In genomic region chr4:106266201-106266600, GRCh38 we compare ENCODE assay signal across 8 cellular contexts. TPM values are rescaled to one million over a fixed set of nuclear protein-coding genes. Genes with fewer than 3 reads are reported as not detected.
A peak's percentile ranks its signal among the peaks of the same experiment; 100 is the strongest.
DNase-seq lines count a peak whose midpoint lies in the region; ATAC-seq and TF ChIP-seq lines count a peak whose summit lies in the region.

No MANE protein-coding gene starts in this region.

- H3K4me3 ChIP-seq in HFF-Myc (replicated peaks; ENCODE audit: low read depth, low read length) = no peak overlapping the region
- H3K4me3 ChIP-seq in dorsolateral prefrontal cortex = no peak overlapping the region

- TF ChIP-seq CTCF in HFF-Myc (IDR thresholded peaks at IDR 0.05; ENCODE audit: low read depth, low read length, missing control alignments) = peak; percentile 53
- TF ChIP-seq CTCF in dorsolateral prefrontal cortex (IDR thresholded peaks at IDR 0.05 in 54 of 56, conservative IDR thresholded peaks at IDR 0.05 in 2 of 56; ENCODE audit: low read depth in 1 of 56, partially characterized antibody in 56 of 56) = peak in 52 of 56 donors; percentile 16 to 67 (median 43)

- H3K27me3 ChIP-seq in dorsolateral prefrontal cortex = no peaks in the 10 kb centered on the region

- no peak overlapping the region for H3K27ac ChIP-seq in dorsolateral prefrontal cortex

- DNase-seq in NCI-H510A treated with DMSO at 0.1 percent for 48 hours (lab: John Stamatoyannopoulos, UW) = peak; percentile 4
- DNase-seq in NCI-H510A (lab: John Stamatoyannopoulos, UW) = no peak
- peak; percentile 41 for DNase-seq in HFF-Myc (ENCODE audit: extremely low read depth, low read depth)
- DNase-seq in NCI-H460 (ENCODE audit: extremely low read depth, low read depth) = peak; percentile 17
- DNase-seq in dorsolateral prefrontal cortex = no peak
- DNase-seq in putamen (ENCODE audit: low spot score) = peak; percentile 26
- DNase-seq in cortex of kidney (lab: John Stamatoyannopoulos, UW) = no peak

- intact Hi-C loops in dorsolateral prefrontal cortex (cut with DNase I) = no loop called here

- no peak for ATAC-seq in GM19328 (IDR thresholded peaks at IDR 0.05; ENCODE audit: unreplicated experiment)

RNA-seq across cellular contexts. Expression of gene TBCK, which starts 49.8 kb away (rescaled TPM):
- 17.4 and 19.0 TPM in 2 replicates for total RNA-seq in NCI-H460 (2014; rRNA removed; shearing (Covaris generic))
- polyA plus RNA-seq in NCI-H460 (2014; cell fraction: nucleus; rRNA removed) = 7.0 and 12.5 TPM in 2 replicates
- 100 to 1,000 TPM in 3 of 120 experiments, 10 to 100 TPM in 117; 52.1 to 108 (median 72.3) TPM for total RNA-seq in dorsolateral prefrontal cortex

RNA-seq across cellular contexts. Expression of gene AIMP1, which starts 50.1 kb away (rescaled TPM):
- total RNA-seq in NCI-H460 (2014; rRNA removed; shearing (Covaris generic)) = 38.3 and 49.5 TPM in 2 replicates
- 28.8 and 39.5 TPM in 2 replicates for polyA plus RNA-seq in NCI-H460 (2014; cell fraction: nucleus; rRNA removed)
- total RNA-seq in dorsolateral prefrontal cortex = 10 to 100 TPM; 18.9 to 46.8 (median 30.3) TPM

Comparison
In these comparisons a context has a peak if more than half of its experiments do, and no peak if none do; other contexts are left out.
1. DNase-seq: peak in NCI-H510A treated with DMSO at 0.1 percent for 48 hours (single experiment), HFF-Myc (single experiment), NCI-H460 (single experiment) and putamen (single experiment); none in NCI-H510A (single experiment), dorsolateral prefrontal cortex (0 of 10) and cortex of kidney (single experiment).